10 cellular contexts compared by ENCODE assay signal in the genomic region with DNA sequence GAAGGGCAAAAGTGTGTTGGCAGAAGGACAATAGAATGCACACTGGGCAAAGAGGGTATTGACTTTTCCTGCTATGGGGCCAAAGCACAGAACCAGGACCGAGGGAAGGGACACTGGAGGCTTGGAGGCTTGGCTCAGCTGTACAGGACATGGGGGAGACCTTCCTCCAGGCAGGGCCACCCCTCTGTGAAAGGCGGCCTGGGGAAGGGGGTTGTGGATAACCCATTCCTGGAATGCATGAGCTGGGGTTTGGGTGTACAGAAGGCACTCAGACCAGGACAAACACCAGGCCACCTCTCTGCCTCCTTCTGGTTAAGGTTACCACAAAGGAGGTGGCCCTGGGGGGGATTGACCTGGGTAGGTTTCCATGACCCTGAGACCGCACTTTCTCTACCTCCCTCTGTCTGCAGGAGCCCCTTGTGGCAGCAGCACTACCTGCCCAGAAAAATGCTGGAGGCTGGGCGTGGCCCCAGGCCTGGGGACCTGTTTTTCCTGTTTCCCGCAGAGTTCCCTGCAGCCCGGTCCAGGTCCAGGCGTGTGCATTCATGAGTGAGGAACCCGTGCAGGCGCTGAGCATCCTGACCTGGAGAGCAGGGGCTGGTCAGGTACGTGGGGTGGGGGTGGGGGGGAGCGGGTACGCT. TPM values are rescaled to one million over a fixed set of nuclear protein-coding genes. Genes with fewer than 3 reads are reported as not detected.
DNase-seq lines count a peak whose midpoint lies in the region; ATAC-seq, FAIRE-seq and TF ChIP-seq lines count a peak whose summit lies in the region.
"Had no signal": no experiment of that assay in that cellular context is flagged by ENCODE, and none has a peak within 500 bp of the region (broad histone marks: within the 10 kb centered on the region; RNA-seq: fewer than 3 reads in every experiment).

No MANE protein-coding gene starts in this region.

- H2AFZ ChIP-seq in PC-3 (ENCODE audit: low read length) (no peak overlapping the region), keratinocyte (ENCODE audit: control insufficient read depth, low read length) (no peak overlapping the region)

- BruUV-seq in PC-3 (replicated peaks; lab: Mats Ljungman, UMichigan) = no TSS peak

- H4K20me1 ChIP-seq in PC-3 (ENCODE audit: low read length) (no peaks in the 10 kb centered on the region), keratinocyte (ENCODE audit: control insufficient read depth, extremely low read depth, insufficient read depth, low read length) (no peaks in the 10 kb centered on the region)

- peak; percentile 82 for FAIRE-seq in keratinocyte (lab: Jason Lieb, UNC)
- FAIRE-seq: astrocyte had no signal

- POLR2A ChIA-PET in PC-3 (lab: Charles Lee; ENCODE audit: unreplicated experiment) = no interaction called here

- H3K9ac ChIP-seq in PC-3 (ENCODE audit: low read length) (no peak overlapping the region), keratinocyte (ENCODE audit: control insufficient read depth, extremely low read depth, insufficient read depth, low read length) (no peak overlapping the region)

- H3K4me1 ChIP-seq in PC-3 (ENCODE audit: insufficient read depth, low read length) = peaks cover 19% of the 10 kb centered on the region
- peaks cover 17% of the 10 kb centered on the region for H3K4me1 ChIP-seq in keratinocyte (ENCODE audit: control insufficient read depth, extremely low read depth, insufficient read depth, low read length)
- H3K4me1 ChIP-seq in spleen = peaks cover 0 to 18% (median 2%) of the 10 kb centered on the region in 6 donors

- H3K9me2 ChIP-seq in PC-3 (replicated peaks; ENCODE audit: low read length) = no peaks in the 10 kb centered on the region

- H3F3A ChIP-seq in PC-3 (ENCODE audit: low read length, unreplicated experiment) = no peaks in the 10 kb centered on the region

- dilution Hi-C loops in keratinocyte (cut with MboI; ENCODE audit: extremely low pct_ligation_motif_present, low sequenced_read_pairs) = no loop called here

- ATAC-seq in PC-3 = peak; percentile 84
- no peak for ATAC-seq in HG02610 (IDR thresholded peaks at IDR 0.05; ENCODE audit: unreplicated experiment)

- TF ChIP-seq CTCF in PC-3 (conservative IDR thresholded peaks at IDR 0.05; ENCODE audit: low read depth, low read length) (peak; percentile 66), keratinocyte (optimal IDR thresholded peaks at IDR 0.05 in 1 of 3, IDR thresholded peaks at IDR 0.05 in 1 of 3, conservative IDR thresholded peaks at IDR 0.05 in 1 of 3; ENCODE audit: extremely low read depth in 1 of 3, insufficient read depth in 2 of 3, low read length in 3 of 3) (peak; percentile 46 to 76 (median 58)), spleen (IDR thresholded peaks at IDR 0.05 in 8 of 11, conservative IDR thresholded peaks at IDR 0.05 in 3 of 11) (no peak)

- TF ChIP-seq POLR2A in spleen (IDR thresholded peaks at IDR 0.05) = no peak

- H3K36me3 ChIP-seq in PC-3 (ENCODE audit: low read depth, low read length) (peaks cover 28% of the 10 kb centered on the region), keratinocyte (ENCODE audit: control insufficient read depth in 2 of 2, extremely low read depth in 1 of 2, insufficient read depth in 2 of 2, low read length in 2 of 2) (no peaks in the 10 kb centered on the region), spleen (peaks cover 0 to 29% (median 0%) of the 10 kb centered on the region in 6 donors)

- intact Hi-C loops in PC-3 (cut with micrococcal nuclease) = no loop called here
- intact Hi-C loops in spleen (cut with DNase I; ENCODE audit: low total_unique reads) = no loop called here

- no peaks in the 10 kb centered on the region for H3K9me3 ChIP-seq in PC-3 (ENCODE audit: low read length)
- H3K9me3 ChIP-seq in keratinocyte (ENCODE audit: control insufficient read depth, low read depth, low read length) = no peaks in the 10 kb centered on the region
- no peaks in the 10 kb centered on the region for H3K9me3 ChIP-seq in spleen

- H3K27me3 ChIP-seq in PC-3 (ENCODE audit: low read length) = no peaks in the 10 kb centered on the region
- H3K27me3 ChIP-seq in keratinocyte (ENCODE audit: control insufficient read depth, extremely low read depth, insufficient read depth, low read length) = no peaks in the 10 kb centered on the region
- no peaks in the 10 kb centered on the region for H3K27me3 ChIP-seq in spleen (replicated peaks in 1 of 7)

- H3K4me2 ChIP-seq in PC-3 (ENCODE audit: low read length) (peak overlapping the region; percentile 64), keratinocyte (ENCODE audit: control insufficient read depth, extremely low read depth, insufficient read depth, low read depth, low read length) (peak overlapping the region; percentile 22)

- CTCF ChIA-PET in PC-3 (lab: Charles Lee) = interaction anchor here (0.7 kb wide), 1 partner anchor 348 kb away, joined by 4 read pairs; no protein-coding TSS in a partner anchor

- H3K4me3 ChIP-seq in PC-3 (ENCODE audit: low read length) (peak overlapping the region; percentile 7; the same call in 1 of the 2 replicates), keratinocyte (ENCODE audit: control insufficient read depth in 2 of 3, extremely low read depth in 1 of 3, insufficient read depth in 2 of 3, low read depth in 1 of 3, low read length in 3 of 3) (peak overlapping the region in 1 of 3 experiments; percentile 14), spleen (no peak overlapping the region)

- WGBS in spleen, 5 donors = 61 to 90% (median 88%) methylated on average over 6 to 12 of the region's 12 CpGs

- DNase-seq in HPDE6-E6E7 (ENCODE audit: extremely low spot score) (peak; percentile 93), PC-3 (peak; percentile 96), keratinocyte (ENCODE audit: low read depth, low spot score) (no peak), spleen (peak; percentile 41)
- no peak for DNase-seq in stimulated activated CD4-positive, alpha-beta T cell treated with anti-CD3 and anti-CD28 coated beads, Interleukin-2, amount 100 ng/mL, for 24 hours
- no peak for DNase-seq in stimulated activated CD4-positive, alpha-beta T cell treated with anti-CD3 and anti-CD28 coated beads, Interleukin-4, amount 100 ng/mL, for 24 hours
- DNase-seq: NCI-H1694 treated with DMSO at 0.1 percent for 48 hours; stimulated activated naive CD4-positive, alpha-beta T cell had no signal

- H3K27ac ChIP-seq in PC-3 (ENCODE audit: low read length) = peak overlapping the region; percentile 30
- H3K27ac ChIP-seq in keratinocyte (ENCODE audit: control insufficient read depth, insufficient read depth, low read length) = no peak overlapping the region
- no peak overlapping the region for H3K27ac ChIP-seq in spleen

- H3K9me1 ChIP-seq in keratinocyte (ENCODE audit: control insufficient read depth, extremely low read depth, insufficient read depth, low read length) = no peaks in the 10 kb centered on the region

- H3K79me2 ChIP-seq in PC-3 (ENCODE audit: low read length) (peaks cover 65% of the 10 kb centered on the region), keratinocyte (ENCODE audit: control insufficient read depth, insufficient read depth, low read length) (no peaks in the 10 kb centered on the region)

RNA-seq across cellular contexts. Expression of a gene that starts 9.6 kb away (rescaled TPM):
- 54.8 and 72.9 TPM in 2 replicates for total RNA-seq in PC-3 (2014; rRNA removed)
- 3.9 to 6.9 TPM (median 5.1 TPM) in 3 replicates for polyA plus RNA-seq in keratinocyte
- 1.7 TPM for polyA plus RNA-seq in keratinocyte (2011; ENCODE audit: low read depth)
- 2.4 and 2.8 TPM in 2 replicates for polyA plus RNA-seq in keratinocyte (2011; cell fraction: cytosol; rRNA removed)
- polyA plus RNA-seq in keratinocyte (2011; cell fraction: nucleus; rRNA removed) = 3.9 and 4.0 TPM in 2 replicates
- polyA plus RNA-seq in keratinocyte (2012; ENCODE audit: low replicate concordance) = 2.1 and 7.0 TPM in 2 replicates
- polyA minus RNA-seq in keratinocyte = 4.4 to 18.0 TPM (median 7.1 TPM) in 3 replicates
- 2.3 TPM for polyA minus RNA-seq in keratinocyte (2011; cell fraction: cytosol; rRNA and poly(A)+ RNA removed)
- polyA minus RNA-seq in keratinocyte (2011; cell fraction: nucleus; rRNA and poly(A)+ RNA removed) = 3.8 and 3.9 TPM in 2 replicates
- 10 to 100 TPM in 5 of 7 donors, 1 to 10 TPM in 2; 8.3 to 17.5 (median 12.0) TPM for total RNA-seq in spleen
- polyA plus RNA-seq in spleen = 1 to 10 TPM in 2 of 3 donors, under 1 TPM in 1; 0.99 to 3.3 (median 1.2) TPM

RNA-seq across cellular contexts. Expression of a gene that starts 44.4 kb away (rescaled TPM):
- total RNA-seq in PC-3 (2014; rRNA removed) = 1.6 and 2.0 TPM in 2 replicates
- 0.04 to 0.22 TPM (median 0.09 TPM) in 3 replicates for polyA plus RNA-seq in keratinocyte
- polyA plus RNA-seq in keratinocyte (2011; ENCODE audit: low read depth) = not detected
- polyA plus RNA-seq in keratinocyte (2011; cell fraction: cytosol; rRNA removed) = 0.10 and 0.13 TPM in 2 replicates
- 0.12 and 0.28 TPM in 2 replicates for polyA plus RNA-seq in keratinocyte (2011; cell fraction: nucleus; rRNA removed)
- 0.17 and 0.23 TPM in 2 replicates for polyA plus RNA-seq in keratinocyte (2012; ENCODE audit: low replicate concordance)
- polyA minus RNA-seq in keratinocyte = 0.48 to 2.1 TPM in 2 of 3 replicates, not detected in the other
- not detected for polyA minus RNA-seq in keratinocyte (2011; cell fraction: cytosol; rRNA and poly(A)+ RNA removed)
- polyA minus RNA-seq in keratinocyte (2011; cell fraction: nucleus; rRNA and poly(A)+ RNA removed) = not detected in 2 replicates
- 100 to 1,000 TPM in 1 of 7 donors, 10 to 100 TPM in 6; 41.1 to 109 (median 63.9) TPM for total RNA-seq in spleen
- 10 to 100 TPM in 2 of 3 donors, 1 to 10 TPM in 1; 8.2 to 25.2 (median 10.6) TPM for polyA plus RNA-seq in spleen

Comparison
In these comparisons a context has a peak if more than half of its experiments do, and no peak if none do; other contexts are left out.
1. DNase-seq: peak in HPDE6-E6E7 (single experiment), PC-3 (single experiment) and spleen (single experiment); none in keratinocyte (single experiment), stimulated activated CD4-positive, alpha-beta T cell treated with anti-CD3 and anti-CD28 coated beads, Interleukin-2, amount 100 ng/mL, for 24 hours (0 of 2) and stimulated activated CD4-positive, alpha-beta T cell treated with anti-CD3 and anti-CD28 coated beads, Interleukin-4, amount 100 ng/mL, for 24 hours (single experiment).
2. CTCF ChIP-seq: peak in PC-3 (single experiment) and keratinocyte (3 of 3); none in spleen (0 of 11).
3. RNA of a gene that starts 44.4 kb away (total RNA-seq): 41.1 to 109 TPM in spleen; 1.6 to 2.0 TPM in PC-3; every median in the first group is over 10 times any median in the second.